In the genomic region with DNA sequence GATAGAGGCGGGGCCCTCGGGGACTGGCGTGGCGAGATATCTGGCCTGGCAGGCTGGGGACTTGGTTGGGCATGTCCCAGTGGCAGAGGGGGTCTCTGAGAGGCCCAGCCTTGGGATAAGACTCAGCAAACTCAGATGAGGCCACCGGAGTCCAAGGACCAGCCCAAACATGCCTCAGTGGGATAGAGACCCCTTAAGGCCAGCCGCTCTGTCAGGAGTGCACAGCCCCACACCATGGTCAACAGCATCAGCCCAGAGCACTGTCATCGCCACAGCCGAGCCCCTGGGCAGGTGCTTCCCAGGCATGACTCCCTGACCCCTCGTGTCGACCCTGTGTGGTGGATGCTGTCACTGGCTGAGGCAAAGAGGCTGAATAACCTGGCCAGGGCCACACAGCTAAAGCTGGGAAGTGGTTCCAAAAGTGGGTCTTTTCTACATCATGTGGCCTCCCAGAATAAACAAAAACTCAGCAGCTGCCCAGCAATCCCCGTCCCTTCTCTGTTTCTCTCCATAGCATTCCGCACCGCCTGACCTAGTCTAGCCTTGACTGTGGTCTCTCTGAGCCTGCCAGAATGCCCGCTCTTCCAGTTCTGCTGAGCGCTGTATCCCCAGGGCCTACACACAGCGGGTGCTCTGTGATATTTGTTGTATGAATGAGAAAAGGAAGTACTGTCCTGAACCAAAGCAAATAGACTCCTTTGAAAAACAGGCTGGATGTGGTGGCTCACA, we compare ENCODE assay signal across 13 cellular contexts. TPM values are rescaled to one million over a fixed set of nuclear protein-coding genes. Genes with fewer than 3 reads are reported as not detected.
DNase-seq lines count a peak whose midpoint lies in the region; ATAC-seq and TF ChIP-seq lines count a peak whose summit lies in the region.
"Had no signal": no experiment of that assay in that cellular context is flagged by ENCODE, and none has a peak within 500 bp of the region (broad histone marks: within the 10 kb centered on the region; RNA-seq: fewer than 3 reads in every experiment).

No MANE protein-coding gene starts in this region.

- H3K27me3 ChIP-seq in PC-9 (ENCODE audit: insufficient read depth, low read depth) (no peaks in the 10 kb centered on the region), prostate gland (replicated peaks; ENCODE audit: insufficient read depth) (no peaks in the 10 kb centered on the region)
- H3K27me3 ChIP-seq: left lung, suprapubic skin had no signal

- WGBS in prostate gland, result 53% methylated on average over 15 of the region's 16 CpGs

- no peaks in the 10 kb centered on the region for H4K20me1 ChIP-seq in PC-9 (ENCODE audit: insufficient read depth)

- in situ Hi-C loops in ACHN (cut with HindIII; ENCODE audit: low pct_ligation_motif_present, low pct_unique_long_range_greater_than_20kb, low sequenced_read_pairs), result no loop called here

- H3K9me2 ChIP-seq in PC-9 (ENCODE audit: insufficient read depth), result no peaks in the 10 kb centered on the region

- no peaks in the 10 kb centered on the region for H3K36me3 ChIP-seq in PC-9 (ENCODE audit: low read depth)
- H3K36me3 ChIP-seq in prostate gland, result no peaks in the 10 kb centered on the region

- H2AFZ ChIP-seq in PC-9, result no peak overlapping the region

- peaks cover 25% of the 10 kb centered on the region for H3F3A ChIP-seq in PC-9 (ENCODE audit: insufficient read depth, low read depth)

- POLR2A ChIA-PET in PC-9 (lab: Charles Lee; ENCODE audit: unreplicated experiment), result no interaction called here

- TF ChIP-seq CTCF in PC-9 (conservative IDR thresholded peaks at IDR 0.05) (no peak), epithelial cell of esophagus (IDR thresholded peaks at IDR 0.05; ENCODE audit: insufficient read depth, low read depth, low read length, missing control alignments) (no peak), prostate gland (IDR thresholded peaks at IDR 0.05) (no peak)

- no TSS peak for BruUV-seq in PC-9 (replicated peaks; lab: Mats Ljungman, UMichigan)

- CTCF ChIA-PET in PC-9 (lab: Charles Lee), result interaction anchor here (1.5 kb wide), 1 partner anchor 50 kb away, joined by 8 read pairs; no protein-coding TSS in a partner anchor

- TF ChIP-seq POLR2A in GM18505 (IDR thresholded peaks at IDR 0.05; ENCODE audit: borderline replicate concordance, extremely low read depth, insufficient read depth, insufficient read length) (peak; percentile 21), prostate gland (IDR thresholded peaks at IDR 0.05) (no peak)

- 0 out of 2 replicates have a peak overlapping the region, but pooled peaks have one; percentile 6 for H3K4me2 ChIP-seq in PC-9

- peaks cover 22% of the 10 kb centered on the region for H3K4me1 ChIP-seq in PC-9 (replicated peaks; ENCODE audit: insufficient read depth)
- peaks cover 40% of the 10 kb centered on the region for H3K4me1 ChIP-seq in prostate gland (replicated peaks)

- H3K79me2 ChIP-seq in PC-9 (ENCODE audit: low read depth), result no peaks in the 10 kb centered on the region

- H3K9me3 ChIP-seq in PC-9 (ENCODE audit: insufficient read depth, low read depth) (no peaks in the 10 kb centered on the region), prostate gland (no peaks in the 10 kb centered on the region)
- H3K9me3 ChIP-seq: left lung, suprapubic skin had no signal

- H3K4me3 ChIP-seq in PC-9, result no peak overlapping the region
- no peak overlapping the region for H3K4me3 ChIP-seq in epithelial cell of esophagus (ENCODE audit: low read length)
- no peak overlapping the region for H3K4me3 ChIP-seq in prostate gland
- H3K4me3 ChIP-seq: left lung, suprapubic skin had no signal

- ATAC-seq in GM18505 (IDR thresholded peaks at IDR 0.05; ENCODE audit: unreplicated experiment) (no peak), HG02759 (IDR thresholded peaks at IDR 0.05; ENCODE audit: unreplicated experiment) (no peak), GM21423 (IDR thresholded peaks at IDR 0.05; ENCODE audit: unreplicated experiment) (no peak)
- ATAC-seq: sciatic nerve had no signal

- peak overlapping the region; percentile 85 for H3K27ac ChIP-seq in PC-9
- peak overlapping the region; percentile 82 to 83 for H3K27ac ChIP-seq in prostate gland
- H3K27ac ChIP-seq: left lung had no signal

- peak in 1 of 2 experiments; percentile 71 for DNase-seq in PC-9
- DNase-seq in epithelial cell of esophagus (ENCODE audit: low read depth), result peak; percentile 46
- DNase-seq in prostate gland (ENCODE audit: low spot score), result peak; percentile 47
- DNase-seq in ACHN, result no peak
- DNase-seq: GDM1, HFFc6, left lung, NCI-H1417 treated with DMSO at 0.1 percent for 48 hours had no signal

- intact Hi-C loops in PC-9 (cut with micrococcal nuclease; ENCODE audit: unreplicated experiment), result loop anchor here (2.0 to 5.0 kb wide), 3 partner anchors 15 to 253 kb away; partner anchors contain the start of gene CTSH
- intact Hi-C loops in prostate gland (cut with DNase I), result no loop called here

RNA-seq across cellular contexts. Expression of gene CTSH, which starts 15.1 kb away (rescaled TPM):
- total RNA-seq in PC-9 (2021) (101 and 128 TPM in 2 replicates), prostate gland (100 to 1,000 TPM; 257 to 415 TPM)

RNA-seq across cellular contexts. Expression of gene MORF4L1, which starts 57.0 kb away (rescaled TPM):
- 240 and 282 TPM in 2 replicates for total RNA-seq in PC-9 (2021)
- 100 to 1,000 TPM; 151 to 304 TPM for total RNA-seq in prostate gland
